In genomic region chr4:159108124-159108523, GRCh38 we compare ENCODE assay signal across 17 cellular contexts.
"Had no signal": no experiment of that assay in that cellular context is flagged by ENCODE, and none has a peak within 500 bp of the region (broad histone marks: within the 10 kb centered on the region; RNA-seq: fewer than 3 reads in every experiment).

No MANE protein-coding gene starts in this region.

- ATAC-seq: left lung; mucosa of descending colon; naive thymus-derived CD4-positive, alpha-beta T cell; stimulated activated memory B cell treated with anti-CD40 and anti-IgM and Interleukin-4, amounts not matched to agents 10 μg/mL and 1 μg/mL and 100 μg/mL, for 72 hours had no signal

- H3K9me3 ChIP-seq: breast epithelium, esophagus muscularis mucosa, left lung, mucosa of descending colon, tibial nerve, uterus had no signal

- DNase-seq: activated CD4-positive, alpha-beta T cell treated with anti-CD3 and anti-CD28 coated beads for 1 hour; activated CD4-positive, alpha-beta T cell treated with anti-CD3 and anti-CD28 coated beads, Interleukin-2, amount 50 U/mL, for 4 hours; activated naive CD8-positive, alpha-beta T cell treated with anti-CD3 and anti-CD28 coated beads, Interleukin-2, amount 10 ng/mL, durations not matched to agents 7 days and 5 days; activated T-cell treated with anti-CD3 and anti-CD28 coated beads for 4 hours; aorta; dorsolateral prefrontal cortex; kidney; left lung; mucosa of descending colon; naive thymus-derived CD4-positive, alpha-beta T cell; uterus had no signal

- H3K9me3 Mint-ChIP-seq: activated naive CD8-positive, alpha-beta T cell treated with anti-CD3 and anti-CD28 coated beads, Interleukin-2, amount 10 ng/mL, durations not matched to agents 7 days and 5 days; stimulated activated memory B cell treated with anti-CD40 and anti-IgM and Interleukin-4, amounts not matched to agents 10 μg/mL and 1 μg/mL and 100 μg/mL, for 72 hours had no signal

- H3K27ac Mint-ChIP-seq: activated naive CD8-positive, alpha-beta T cell treated with anti-CD3 and anti-CD28 coated beads, Interleukin-2, amount 10 ng/mL, durations not matched to agents 7 days and 5 days; naive thymus-derived CD4-positive, alpha-beta T cell; stimulated activated memory B cell treated with anti-CD40 and anti-IgM and Interleukin-4, amounts not matched to agents 10 μg/mL and 1 μg/mL and 100 μg/mL, for 72 hours had no signal

- H3K9ac ChIP-seq: parathyroid adenoma had no signal

- H3K36me3 Mint-ChIP-seq: activated naive CD8-positive, alpha-beta T cell treated with anti-CD3 and anti-CD28 coated beads, Interleukin-2, amount 10 ng/mL, durations not matched to agents 7 days and 5 days; stimulated activated memory B cell treated with anti-CD40 and anti-IgM and Interleukin-4, amounts not matched to agents 10 μg/mL and 1 μg/mL and 100 μg/mL, for 72 hours had no signal

- H3K27me3 Mint-ChIP-seq: activated naive CD8-positive, alpha-beta T cell treated with anti-CD3 and anti-CD28 coated beads, Interleukin-2, amount 10 ng/mL, durations not matched to agents 7 days and 5 days; stimulated activated memory B cell treated with anti-CD40 and anti-IgM and Interleukin-4, amounts not matched to agents 10 μg/mL and 1 μg/mL and 100 μg/mL, for 72 hours had no signal

- H3K36me3 ChIP-seq: breast epithelium, esophagus muscularis mucosa, left lung, tibial nerve, uterus had no signal

- H3K4me3 Mint-ChIP-seq: activated naive CD8-positive, alpha-beta T cell treated with anti-CD3 and anti-CD28 coated beads, Interleukin-2, amount 10 ng/mL, durations not matched to agents 7 days and 5 days; naive thymus-derived CD4-positive, alpha-beta T cell; stimulated activated memory B cell treated with anti-CD40 and anti-IgM and Interleukin-4, amounts not matched to agents 10 μg/mL and 1 μg/mL and 100 μg/mL, for 72 hours had no signal

- H3K4me3 ChIP-seq: breast epithelium, esophagus muscularis mucosa, left lung, mucosa of descending colon, tibial nerve, uterus had no signal

- H3K27me3 ChIP-seq: breast epithelium, dorsolateral prefrontal cortex, esophagus muscularis mucosa, left lung, tibial nerve, uterus had no signal

- H3K27ac ChIP-seq: breast epithelium, dorsolateral prefrontal cortex, esophagus muscularis mucosa, left lung, parathyroid adenoma, uterus, VCaP had no signal
